ENCODE assay signal across 27 cellular contexts in the genomic region with DNA sequence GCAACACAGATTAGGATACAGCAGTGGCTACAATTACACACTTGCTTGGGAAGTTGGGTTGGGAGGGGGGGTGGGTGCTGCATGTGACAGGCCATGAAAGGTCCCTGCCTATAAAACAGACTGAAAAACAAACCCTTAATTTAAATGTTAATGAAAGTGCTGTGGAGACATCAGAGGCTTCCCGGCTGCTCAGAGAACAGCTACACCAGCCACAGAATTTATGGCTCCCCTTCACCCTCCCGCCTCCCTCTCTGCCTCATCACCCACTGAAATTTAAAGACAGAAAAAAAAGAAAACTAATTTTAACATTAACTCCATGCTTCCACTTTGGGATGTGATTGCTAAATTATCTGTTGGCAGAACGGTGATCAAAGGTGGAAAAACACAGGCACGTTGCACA. TPM values are rescaled to one million over a fixed set of nuclear protein-coding genes. Genes with fewer than 3 reads are reported as not detected.
DNase-seq lines count a peak whose midpoint lies in the region; ATAC-seq and TF ChIP-seq lines count a peak whose summit lies in the region.
"Had no signal": no experiment of that assay in that cellular context is flagged by ENCODE, and none has a peak within 500 bp of the region (broad histone marks: within the 10 kb centered on the region; RNA-seq: fewer than 3 reads in every experiment).

No MANE protein-coding gene starts in this region.

- POLR2A ChIA-PET in OCI-LY7 (lab: Charles Lee): no interaction called here

- BruUV-seq in OCI-LY7 (replicated peaks; lab: Mats Ljungman, UMichigan): no TSS peak

- CTCF ChIA-PET in OCI-LY7 (lab: Charles Lee; ENCODE audit: unreplicated experiment): interaction anchor here (0.5 kb wide), 1 partner anchor 113 kb away, joined by 9 read pairs; no protein-coding TSS in a partner anchor

- DNase-seq in HAP-1 (ENCODE audit: low spot score in 2 of 2) (peak; percentile 45 to 66), SW480 (ENCODE audit: low spot score) (peak; percentile 67), iPS-NIHi11 (ENCODE audit: low spot score) (peak; percentile 49), putamen (ENCODE audit: low spot score) (peak; percentile 48), DMS 273 (lab: John Stamatoyannopoulos, UW; ENCODE audit: unreplicated experiment) (no peak), OCI-LY7 (ENCODE audit: low spot score) (no peak)
- DNase-seq: AML-193; CD4-positive, alpha-beta T cell; GDM1; HFFc6; Karpas-422; NCI-H1105 treated with DMSO at 0.1 percent for 48 hours; NCI-H146; NCI-H2029; NCI-H446 treated with DMSO at 0.1 percent for 48 hours; NCI-H526; NCI-H82; NK-92 treated with Interleukin-12 subunit alpha and Interleukin-12 subunit beta, amount 100 ng/mL, for 24 hours; Right ventricle myocardium superior; RPMI8226; T-helper 1 cell had no signal

- in situ Hi-C loops in HAP-1 (cut with MboI; ENCODE audit: low sequenced_read_pairs): no loop called here

- ATAC-seq in HG03196 (IDR thresholded peaks at IDR 0.05; ENCODE audit: unreplicated experiment): no peak
- ATAC-seq: A549, GM12878 had no signal

- no peaks in the 10 kb centered on the region for H4K20me1 ChIP-seq in OCI-LY7 (ENCODE audit: insufficient read depth, low read length)

- no peak overlapping the region for H3K4me3 ChIP-seq in HAP-1
- no peak overlapping the region for H3K4me3 ChIP-seq in OCI-LY7 (ENCODE audit: low read depth, low read length, poor library complexity, severe bottlenecking)
- H3K4me3 ChIP-seq: A549; BLaER1 treated with 17β-estradiol and CSF1 and Interleukin-3, amounts not matched to agents 10 nM and 100 nM; GM12878; SJSA1 had no signal

- H3K79me2 ChIP-seq in OCI-LY7 (ENCODE audit: insufficient read depth, low read depth, low read length): no peaks in the 10 kb centered on the region

- H3K9me3 ChIP-seq in HAP-1 (no peaks in the 10 kb centered on the region), OCI-LY7 (ENCODE audit: low read length) (no peaks in the 10 kb centered on the region)
- H3K9me3 ChIP-seq: A549; BLaER1 treated with 17β-estradiol and CSF1 and Interleukin-3, amounts not matched to agents 10 nM and 100 nM; SJSA1 had no signal

- H3K4me1 ChIP-seq in HAP-1 (peaks cover 4% of the 10 kb centered on the region), OCI-LY7 (ENCODE audit: insufficient read depth, low read length, poor library complexity, severe bottlenecking) (no peaks in the 10 kb centered on the region)
- H3K4me1 ChIP-seq: A549; BLaER1 treated with 17β-estradiol and CSF1 and Interleukin-3, amounts not matched to agents 10 nM and 100 nM; SJSA1 had no signal

- TF ChIP-seq CTCF in OCI-LY7 (conservative IDR thresholded peaks at IDR 0.05; ENCODE audit: low read length): no peak

- H3K27me3 ChIP-seq in HAP-1 (ENCODE audit: low read depth): no peaks in the 10 kb centered on the region
- H3K27me3 ChIP-seq: BLaER1 treated with 17β-estradiol and CSF1 and Interleukin-3, amounts not matched to agents 10 nM and 100 nM; SJSA1 had no signal

- no peak overlapping the region for H3K27ac ChIP-seq in OCI-LY7 (ENCODE audit: low read depth, low read length, poor library complexity, severe bottlenecking)
- H3K27ac ChIP-seq: A549; BLaER1 treated with 17β-estradiol and CSF1 and Interleukin-3, amounts not matched to agents 10 nM and 100 nM; HL-60; SJSA1 had no signal

- H3K4me2 ChIP-seq in OCI-LY7 (ENCODE audit: low read length): no peak overlapping the region
- H3K4me2 ChIP-seq: A549; BLaER1 treated with 17β-estradiol and CSF1 and Interleukin-3, amounts not matched to agents 10 nM and 100 nM had no signal

- intact Hi-C loops in OCI-LY7 (cut with micrococcal nuclease; ENCODE audit: unreplicated experiment): no loop called here

- no peak overlapping the region for H2AFZ ChIP-seq in OCI-LY7 (ENCODE audit: low read length)

- no peaks in the 10 kb centered on the region for H3K9me2 ChIP-seq in OCI-LY7 (ENCODE audit: insufficient read depth, low read length)

- H3K36me3 ChIP-seq in HAP-1 (replicated peaks) (peaks cover 10% of the 10 kb centered on the region; the same call in 1 of the 2 replicates), OCI-LY7 (ENCODE audit: insufficient read depth, low read length) (peaks cover 79% of the 10 kb centered on the region)

RNA-seq across cellular contexts. Expression of gene FBXW4, which starts 34.7 kb away (rescaled TPM):
- total RNA-seq in OCI-LY7 (2014; rRNA removed; shearing (Covaris generic)): 43.1 and 50.3 TPM in 2 replicates
- total RNA-seq in OCI-LY7 (2022): 54.2 and 60.9 TPM in 2 replicates

Comparison
In these comparisons a context has a peak if more than half of its experiments do, and no peak if none do; other contexts are left out.
1. DNase-seq: peak in HAP-1 (2 of 2), SW480 (single experiment), iPS-NIHi11 (single experiment) and putamen (single experiment); none in DMS 273 (single experiment) and OCI-LY7 (single experiment).